Comparison of ENCODE assay signal across 7 cellular contexts in the genomic region with DNA sequence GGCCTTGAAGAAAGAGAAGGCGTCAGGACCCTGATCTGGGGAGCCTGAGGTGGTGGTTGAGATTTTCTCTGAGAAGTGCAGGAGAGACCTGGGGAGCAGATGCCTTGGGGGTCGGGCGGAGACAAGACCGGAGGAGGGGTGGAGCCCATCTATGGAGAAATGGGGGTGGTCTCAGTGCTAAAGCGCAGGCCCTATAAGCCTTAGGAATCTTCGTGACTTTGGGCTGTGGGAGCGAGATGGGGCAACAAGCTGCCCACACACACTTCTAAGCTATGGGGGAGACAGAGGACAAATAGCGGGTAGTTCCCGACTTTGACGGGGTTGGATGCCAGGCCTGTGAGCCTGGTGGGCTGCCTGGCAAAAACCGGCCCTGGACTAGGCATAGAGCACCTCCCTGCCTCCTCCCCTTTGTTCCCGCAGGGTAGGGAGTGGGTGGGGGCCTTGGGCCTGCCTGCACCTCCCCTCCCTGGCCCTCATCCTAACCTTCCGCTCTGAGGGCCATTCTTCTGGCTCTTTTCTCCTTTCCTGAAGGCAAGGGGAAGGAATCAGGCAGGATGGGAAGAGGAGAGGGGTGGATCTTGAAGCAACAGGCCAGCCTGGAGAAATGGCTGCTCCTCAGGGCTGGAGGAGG. TPM values are rescaled to one million over a fixed set of nuclear protein-coding genes. Genes with fewer than 3 reads are reported as not detected.
DNase-seq lines count a peak whose midpoint lies in the region; ATAC-seq and TF ChIP-seq lines count a peak whose summit lies in the region.

No MANE protein-coding gene starts in this region.

- no peaks in the 10 kb centered on the region for H3K27me3 ChIP-seq in H7 (ENCODE audit: control insufficient read depth, insufficient read depth, low read length)
- H3K27me3 ChIP-seq in naive thymus-derived CD4-positive, alpha-beta T cell (ENCODE audit: control insufficient read depth in 2 of 2, insufficient read depth in 2 of 2, low read length in 2 of 2), result no peaks in the 10 kb centered on the region

- POLR2A ChIA-PET in naive thymus-derived CD4-positive, alpha-beta T cell (lab: Charles Lee), result interaction anchor here (1.1 to 1.4 kb wide), 3 partner anchors 8 to 16 kb away, joined by 3 to 5 read pairs (median 3); no protein-coding TSS in a partner anchor

- intact Hi-C loops in naive thymus-derived CD4-positive, alpha-beta T cell (cut with micrococcal nuclease), result loop anchor here (5.0 to 10.0 kb wide), 2 partner anchors 229 to 231 kb away; a partner anchor contains a TSS

- H3K27ac Mint-ChIP-seq in naive thymus-derived CD4-positive, alpha-beta T cell, result peak overlapping the region; percentile 95 to 100 (median 98)

- peak; percentile 68 for ATAC-seq in SK-N-SH treated with all-trans-retinoic acid at 6 μM for 48 hours
- no peak for ATAC-seq in naive thymus-derived CD4-positive, alpha-beta T cell
- ATAC-seq in GM21390 (IDR thresholded peaks at IDR 0.05; ENCODE audit: unreplicated experiment), result no peak

- no peaks in the 10 kb centered on the region for H3K9me3 Mint-ChIP-seq in naive thymus-derived CD4-positive, alpha-beta T cell

- CTCF ChIA-PET in naive thymus-derived CD4-positive, alpha-beta T cell (lab: Charles Lee), result interaction anchor here (0.7 to 1.1 kb wide), 2 partner anchors 29 to 44 kb away, joined by 3 to 5 read pairs; no protein-coding TSS in a partner anchor

- peak overlapping the region; percentile 88 for H3K27ac ChIP-seq in naive thymus-derived CD4-positive, alpha-beta T cell (ENCODE audit: low read depth, low read length)

- H3K36me3 Mint-ChIP-seq in naive thymus-derived CD4-positive, alpha-beta T cell, result peaks cover 0 to 20% (median 5%) of the 10 kb centered on the region in 5 donors

- H3K4me3 ChIP-seq in H7 (ENCODE audit: insufficient read depth, low read depth, low read length) (peak overlapping the region; percentile 83), epithelial cell of proximal tubule (ENCODE audit: low read depth, low read length) (peak overlapping the region; percentile 78)
- H3K4me3 ChIP-seq in naive thymus-derived CD4-positive, alpha-beta T cell (ENCODE audit: low read length), result peak overlapping the region; percentile 98

- peak; percentile 83 for DNase-seq in H7
- no peak for DNase-seq in epithelial cell of proximal tubule (ENCODE audit: low read depth)
- peak in 2 of 9 donors; percentile 10 to 23 for DNase-seq in naive thymus-derived CD4-positive, alpha-beta T cell
- DNase-seq in MV-4-11 (lab: John Stamatoyannopoulos, UW), result no peak
- no peak for DNase-seq in stimulated activated CD4-positive, alpha-beta T cell treated with anti-CD3 and anti-CD28 coated beads, Interleukin-4, amount 100 ng/mL, for 1 hour

- H3K4me3 Mint-ChIP-seq in naive thymus-derived CD4-positive, alpha-beta T cell, result peak overlapping the region; percentile 87 to 96 (median 93)

- no peaks in the 10 kb centered on the region for H3K27me3 Mint-ChIP-seq in naive thymus-derived CD4-positive, alpha-beta T cell

- H3K4me1 ChIP-seq in naive thymus-derived CD4-positive, alpha-beta T cell (ENCODE audit: control insufficient read depth in 2 of 2, insufficient read depth in 2 of 2, low read length in 2 of 2), result peaks cover 15 to 23% of the 10 kb centered on the region in 2 donors

- H3K4me1 Mint-ChIP-seq in naive thymus-derived CD4-positive, alpha-beta T cell, result peaks cover 25 to 47% (median 43%) of the 10 kb centered on the region in 7 donors

- no peak for TF ChIP-seq CTCF in epithelial cell of proximal tubule (conservative IDR thresholded peaks at IDR 0.05; ENCODE audit: low read depth, low read length)

- peaks cover 24% of the 10 kb centered on the region for H3K36me3 ChIP-seq in H7 (replicated peaks; ENCODE audit: control insufficient read depth, insufficient read depth, low read length)
- peaks cover 11 to 39% (median 13%) of the 10 kb centered on the region in 3 experiments for H3K36me3 ChIP-seq in naive thymus-derived CD4-positive, alpha-beta T cell (ENCODE audit: control insufficient read depth in 2 of 3, insufficient read depth in 3 of 3, low read length in 3 of 3)

- H3K9me3 ChIP-seq in naive thymus-derived CD4-positive, alpha-beta T cell (ENCODE audit: control insufficient read depth in 2 of 3, low read length in 3 of 3), result no peaks in the 10 kb centered on the region

TF ChIP-seq in SK-N-SH treated with all-trans-retinoic acid at 6 μM for 48 hours, 23 proteins besides CTCF, POLR2A, EP300 and RAD21 (continues in another document):
- no peak for TF ChIP-seq ZFP3 (CRISPR knock-in tag; IDR thresholded peaks at IDR 0.05)
- TF ChIP-seq ISL1 (CRISPR knock-in tag; IDR thresholded peaks at IDR 0.05), result no peak
- TF ChIP-seq CSDC2 (CRISPR knock-in tag; IDR thresholded peaks at IDR 0.05), result no peak
- no peak for TF ChIP-seq SNAI2 (CRISPR knock-in tag; IDR thresholded peaks at IDR 0.05)
- no peak for TF ChIP-seq RARB (CRISPR knock-in tag; IDR thresholded peaks at IDR 0.05)
- TF ChIP-seq, protein P1, sequence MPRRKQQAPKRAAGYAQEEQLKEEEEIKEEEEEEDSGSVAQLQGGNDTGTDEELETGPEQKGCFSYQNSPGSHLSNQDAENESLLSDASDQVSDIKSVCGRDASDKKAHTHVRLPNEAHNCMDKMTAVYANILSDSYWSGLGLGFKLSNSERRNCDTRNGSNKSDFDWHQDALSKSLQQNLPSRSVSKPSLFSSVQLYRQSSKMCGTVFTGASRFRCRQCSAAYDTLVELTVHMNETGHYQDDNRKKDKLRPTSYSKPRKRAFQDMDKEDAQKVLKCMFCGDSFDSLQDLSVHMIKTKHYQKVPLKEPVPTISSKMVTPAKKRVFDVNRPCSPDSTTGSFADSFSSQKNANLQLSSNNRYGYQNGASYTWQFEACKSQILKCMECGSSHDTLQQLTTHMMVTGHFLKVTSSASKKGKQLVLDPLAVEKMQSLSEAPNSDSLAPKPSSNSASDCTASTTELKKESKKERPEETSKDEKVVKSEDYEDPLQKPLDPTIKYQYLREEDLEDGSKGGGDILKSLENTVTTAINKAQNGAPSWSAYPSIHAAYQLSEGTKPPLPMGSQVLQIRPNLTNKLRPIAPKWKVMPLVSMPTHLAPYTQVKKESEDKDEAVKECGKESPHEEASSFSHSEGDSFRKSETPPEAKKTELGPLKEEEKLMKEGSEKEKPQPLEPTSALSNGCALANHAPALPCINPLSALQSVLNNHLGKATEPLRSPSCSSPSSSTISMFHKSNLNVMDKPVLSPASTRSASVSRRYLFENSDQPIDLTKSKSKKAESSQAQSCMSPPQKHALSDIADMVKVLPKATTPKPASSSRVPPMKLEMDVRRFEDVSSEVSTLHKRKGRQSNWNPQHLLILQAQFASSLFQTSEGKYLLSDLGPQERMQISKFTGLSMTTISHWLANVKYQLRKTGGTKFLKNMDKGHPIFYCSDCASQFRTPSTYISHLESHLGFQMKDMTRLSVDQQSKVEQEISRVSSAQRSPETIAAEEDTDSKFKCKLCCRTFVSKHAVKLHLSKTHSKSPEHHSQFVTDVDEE (CRISPR knock-in tag; IDR thresholded peaks at IDR 0.05), result no peak
- TF ChIP-seq TCF4 (CRISPR knock-in tag; IDR thresholded peaks at IDR 0.05; ENCODE audit: borderline replicate concordance), result no peak
- TF ChIP-seq GLIS3 (CRISPR knock-in tag; IDR thresholded peaks at IDR 0.05), result no peak
- TF ChIP-seq ZNF8 (CRISPR knock-in tag; IDR thresholded peaks at IDR 0.05), result no peak
- TF ChIP-seq ESRRG (CRISPR knock-in tag; IDR thresholded peaks at IDR 0.05), result no peak
- no peak for TF ChIP-seq ZNF565 (CRISPR knock-in tag; conservative IDR thresholded peaks at IDR 0.05; ENCODE audit: low read depth)
- TF ChIP-seq, protein P2, sequence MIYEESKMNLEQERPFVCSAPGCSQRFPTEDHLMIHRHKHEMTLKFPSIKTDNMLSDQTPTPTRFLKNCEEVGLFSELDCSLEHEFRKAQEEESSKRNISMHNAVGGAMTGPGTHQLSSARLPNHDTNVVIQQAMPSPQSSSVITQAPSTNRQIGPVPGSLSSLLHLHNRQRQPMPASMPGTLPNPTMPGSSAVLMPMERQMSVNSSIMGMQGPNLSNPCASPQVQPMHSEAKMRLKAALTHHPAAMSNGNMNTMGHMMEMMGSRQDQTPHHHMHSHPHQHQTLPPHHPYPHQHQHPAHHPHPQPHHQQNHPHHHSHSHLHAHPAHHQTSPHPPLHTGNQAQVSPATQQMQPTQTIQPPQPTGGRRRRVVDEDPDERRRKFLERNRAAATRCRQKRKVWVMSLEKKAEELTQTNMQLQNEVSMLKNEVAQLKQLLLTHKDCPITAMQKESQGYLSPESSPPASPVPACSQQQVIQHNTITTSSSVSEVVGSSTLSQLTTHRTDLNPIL (CRISPR knock-in tag; IDR thresholded peaks at IDR 0.05; ENCODE audit: low read depth), result no peak
- TF ChIP-seq ZNF70 (CRISPR knock-in tag; IDR thresholded peaks at IDR 0.05), result no peak
- no peak for TF ChIP-seq ZC3H10 (CRISPR knock-in tag; IDR thresholded peaks at IDR 0.05)

RNA-seq across cellular contexts. Expression of a gene that starts 0.9 kb away (rescaled TPM):
- total RNA-seq in H7 (2014; rRNA removed; shearing (Covaris generic)), result 51.1 and 70.7 TPM in 2 replicates
- 27.8 and 40.8 TPM in 2 replicates for total RNA-seq in epithelial cell of proximal tubule
- 100 to 1,000 TPM in 4 of 5 experiments, 10 to 100 TPM in 1; 86.8 to 210 (median 162) TPM for total RNA-seq in naive thymus-derived CD4-positive, alpha-beta T cell
- polyA plus RNA-seq in naive thymus-derived CD4-positive, alpha-beta T cell, result 10 to 100 TPM; 21.4 to 35.0 TPM

RNA-seq across cellular contexts. Expression of a gene that starts 2.4 kb away (rescaled TPM):
- total RNA-seq in H7 (2014; rRNA removed; shearing (Covaris generic)), result 4.2 and 7.2 TPM in 2 replicates
- 0.51 and 0.58 TPM in 2 replicates for total RNA-seq in epithelial cell of proximal tubule
- total RNA-seq in naive thymus-derived CD4-positive, alpha-beta T cell, result 1 to 10 TPM; 2.2 to 8.4 (median 6.5) TPM
- 1 to 10 TPM in 1 of 2 donors, under 1 TPM in 1; 0.73 to 1.5 TPM for polyA plus RNA-seq in naive thymus-derived CD4-positive, alpha-beta T cell

RNA-seq across cellular contexts. Expression of a gene that starts 11.4 kb away (rescaled TPM):
- 1.1 and 2.2 TPM in 2 replicates for total RNA-seq in H7 (2014; rRNA removed; shearing (Covaris generic))
- total RNA-seq in epithelial cell of proximal tubule, result 0.43 and 5.1 TPM in 2 replicates
- total RNA-seq in naive thymus-derived CD4-positive, alpha-beta T cell, result under 1 TPM in 2 of 5 experiments, not detected in 3; 0.10 to 0.24 TPM
- not detected for polyA plus RNA-seq in naive thymus-derived CD4-positive, alpha-beta T cell

RNA-seq across cellular contexts. Expression of a gene that starts 38.9 kb away (rescaled TPM):
- 0.52 and 1.3 TPM in 2 replicates for total RNA-seq in H7 (2014; rRNA removed; shearing (Covaris generic))
- total RNA-seq in epithelial cell of proximal tubule, result 0.14 and 0.52 TPM in 2 replicates
- total RNA-seq in naive thymus-derived CD4-positive, alpha-beta T cell, result 100 to 1,000 TPM in 1 of 5 experiments, 10 to 100 TPM in 3, under 1 TPM in 1; 0.27 to 122 (median 26.1) TPM
- polyA plus RNA-seq in naive thymus-derived CD4-positive, alpha-beta T cell, result not detected

RNA-seq across cellular contexts. Expression of a gene that starts 45.8 kb away (rescaled TPM):
- total RNA-seq in H7 (2014; rRNA removed; shearing (Covaris generic)), result 16.5 and 25.2 TPM in 2 replicates
- total RNA-seq in epithelial cell of proximal tubule, result 5.8 and 7.3 TPM in 2 replicates
- 10 to 100 TPM; 13.7 to 18.7 (median 15.5) TPM for total RNA-seq in naive thymus-derived CD4-positive, alpha-beta T cell
- polyA plus RNA-seq in naive thymus-derived CD4-positive, alpha-beta T cell, result 1 to 10 TPM; 7.6 to 8.9 TPM
